In genomic region chr2:198615972-198616371, GRCh38 we compare ENCODE assay signal across 16 cellular contexts.
DNase-seq lines count a peak whose midpoint lies in the region; ATAC-seq, FAIRE-seq and TF ChIP-seq lines count a peak whose summit lies in the region.
"Had no signal": no experiment of that assay in that cellular context is flagged by ENCODE, and none has a peak within 500 bp of the region (broad histone marks: within the 10 kb centered on the region; RNA-seq: fewer than 3 reads in every experiment).

No MANE protein-coding gene starts in this region.

- H3K27me3 ChIP-seq in small intestine (ENCODE audit: control insufficient read depth in 2 of 2, insufficient read depth in 2 of 2, low read length in 2 of 2), result no peaks in the 10 kb centered on the region
- H3K27me3 ChIP-seq: heart left ventricle had no signal

- no peaks in the 10 kb centered on the region for H3K36me3 ChIP-seq in small intestine (ENCODE audit: control insufficient read depth in 2 of 2, insufficient read depth in 2 of 2, low read length in 2 of 2)
- H3K36me3 ChIP-seq: heart left ventricle had no signal

- no peaks in the 10 kb centered on the region for H3K9me3 ChIP-seq in small intestine (ENCODE audit: control insufficient read depth, low read depth)
- H3K9me3 ChIP-seq: heart left ventricle had no signal

- FAIRE-seq in small intestine (lab: Jason Lieb, UNC), result peak; percentile 88

- DNase-seq in MV-4-11 (lab: John Stamatoyannopoulos, UW), result peak; percentile 28
- DNase-seq in fibroblast of the aortic adventitia (ENCODE audit: low read depth), result peak; percentile 2
- peak; percentile 75 for DNase-seq in small intestine
- no peak for DNase-seq in ureter (ENCODE audit: low spot score)
- DNase-seq in inferior parietal cortex (ENCODE audit: extremely low spot score), result no peak
- DNase-seq: activated CD8-positive, alpha-beta T cell treated with anti-CD3 and anti-CD28 coated beads for 36 hours; activated naive CD4-positive, alpha-beta T cell treated with anti-CD3 and anti-CD28 coated beads for 36 hours; DMS79 treated with DMSO at 0.1 percent for 48 hours; heart left ventricle; midbrain; NCI-H1092 treated with DMSO at 0.1 percent for 48 hours; NCI-H748 treated with DMSO at 0.1 percent for 48 hours; stimulated activated CD8-positive, alpha-beta memory T cell treated with anti-CD3 and anti-CD28 coated beads, Interleukin-4, amount 100 ng/mL, for 48 hours; T-cell had no signal

- no peak for TF ChIP-seq CTCF in fibroblast of the aortic adventitia (IDR thresholded peaks at IDR 0.05; ENCODE audit: insufficient read depth, low read length)

- H3K4me3 ChIP-seq in fibroblast of the aortic adventitia (ENCODE audit: low read depth, low read length) (no peak overlapping the region), small intestine (ENCODE audit: low read depth in 1 of 2, low read length in 2 of 2) (no peak overlapping the region)
- H3K4me3 ChIP-seq: heart left ventricle had no signal

- no peak overlapping the region for H3K27ac ChIP-seq in small intestine (ENCODE audit: low read depth in 1 of 2, low read length in 1 of 2)
- H3K27ac ChIP-seq: heart left ventricle had no signal

- ATAC-seq in GM21723 (IDR thresholded peaks at IDR 0.05; ENCODE audit: unreplicated experiment) (peak; percentile 71), GM21737 (IDR thresholded peaks at IDR 0.05; ENCODE audit: unreplicated experiment) (no peak)
- ATAC-seq: activated CD8-positive, alpha-beta T cell treated with anti-CD3 and anti-CD28 coated beads for 36 hours; heart left ventricle; T-cell had no signal

- WGBS in small intestine, 3 donors, result 7 to 28% (median 25%) methylated on average over 4 of the region's 4 CpGs

- H3K4me1 ChIP-seq in small intestine (ENCODE audit: control insufficient read depth in 2 of 2, insufficient read depth in 1 of 2, low read depth in 1 of 2, low read length in 1 of 2), result no peaks in the 10 kb centered on the region
- H3K4me1 ChIP-seq: heart left ventricle had no signal

Comparison
In these comparisons a context has a peak if more than half of its experiments do, and no peak if none do; other contexts are left out.
1. DNase-seq: peak in MV-4-11 (single experiment), fibroblast of the aortic adventitia (single experiment) and small intestine (single experiment); none in ureter (single experiment) and inferior parietal cortex (single experiment).